ENCODE assay signal across 8 cellular contexts in genomic region chr1:145858937-145859490, GRCh38.
DNase-seq lines count a peak whose midpoint lies in the region; ATAC-seq and TF ChIP-seq lines count a peak whose summit lies in the region.

TSS of gene PIAS3 (minus strand) at chr1:145859081. CDS start at chr1:145858990, 91 bp downstream.

- H3K4me3 ChIP-seq in LNCaP clone FGC (ENCODE audit: low read depth, low read length): peak within 1 kb of the TSS; percentile 92

- CTCF ChIA-PET in RWPE1 (lab: Yijun Ruan, JAX): interaction anchor here (1.1 to 6.3 kb wide), 3 partner anchors 9 to 33 kb away, joined by 3 to 51 read pairs (median 9); partner anchors contain the start of gene NUDT17

- peak within 1 kb of the TSS; percentile 93 to 99 (median 98) for H3K4me3 Mint-ChIP-seq in nephron

- H3K36me3 Mint-ChIP-seq in nephron (ENCODE audit: low read depth): peaks cover 27% of the 10 kb centered on the region

- H3K9me3 Mint-ChIP-seq in nephron: no peaks in the 10 kb centered on the region

- TF ChIP-seq CTCF in LNCaP clone FGC (IDR thresholded peaks at IDR 0.05; ENCODE audit: control insufficient read depth, extremely low read depth, insufficient read depth): no peak
- TF ChIP-seq CTCF in RWPE1 (conservative IDR thresholded peaks at IDR 0.05; ENCODE audit: low read depth): no peak
- TF ChIP-seq CTCF in nephron (IDR thresholded peaks at IDR 0.05; ENCODE audit: unreplicated experiment in 3 of 3): no peak

- peak; percentile 95 for DNase-seq in EH (ENCODE audit: low read depth)
- DNase-seq in GOT3 (lab: John Stamatoyannopoulos, UW): peak; percentile 89
- DNase-seq in LNCaP clone FGC (ENCODE audit: low read depth): peak; percentile 81
- peak; percentile 99 for DNase-seq in RWPE1 (ENCODE audit: low spot score)
- peak; percentile 77 for DNase-seq in activated T-helper 9 cell treated with anti-CD3 and anti-CD28 coated beads, Interleukin-2, amount 50 U/mL, for 16 hours (ENCODE audit: low read depth)
- DNase-seq in fibroblast of peridontal ligament (ENCODE audit: extremely low read depth): peak; percentile 87
- DNase-seq in stimulated activated naive CD8-positive, alpha-beta T cell treated with anti-CD3 and anti-CD28 coated beads, Interleukin-15, Interleukin-2, amounts not matched to agents 100 U/mL and 50 U/mL, for 24 hours: peak; percentile 92

- peak; percentile 87 for ATAC-seq in stimulated activated naive CD8-positive, alpha-beta T cell treated with anti-CD3 and anti-CD28 coated beads, Interleukin-15, Interleukin-2, amounts not matched to agents 100 U/mL and 50 U/mL, for 24 hours

- H3K27ac Mint-ChIP-seq in nephron: peak within 1 kb of the TSS; percentile 96 to 98 (median 97)

- H3K4me1 Mint-ChIP-seq in nephron: peaks cover 14% of the 10 kb centered on the region

- H3K27me3 Mint-ChIP-seq in nephron (ENCODE audit: low read depth): no peaks in the 10 kb centered on the region

- H3K27ac ChIP-seq in RWPE1: peak within 1 kb of the TSS; percentile 89

- POLR2A ChIA-PET in RWPE1 (lab: Yijun Ruan, JAX; ENCODE audit: low non-redundant PET): interaction anchor here (0.5 to 1.1 kb wide), 4 partner anchors 13 to 143 kb away, joined by 3 to 8 read pairs (median 4); partner anchors contain the start of genes ANKRD34A, NUDT17 and POLR3GL

Comparison
In these comparisons a context has a peak if more than half of its experiments do, and no peak if none do; other contexts are left out.
1. Peak in every context shown above with its lines: DNase-seq, ATAC-seq, H3K4me3 ChIP-seq and H3K27ac ChIP-seq.